In the genomic region with DNA sequence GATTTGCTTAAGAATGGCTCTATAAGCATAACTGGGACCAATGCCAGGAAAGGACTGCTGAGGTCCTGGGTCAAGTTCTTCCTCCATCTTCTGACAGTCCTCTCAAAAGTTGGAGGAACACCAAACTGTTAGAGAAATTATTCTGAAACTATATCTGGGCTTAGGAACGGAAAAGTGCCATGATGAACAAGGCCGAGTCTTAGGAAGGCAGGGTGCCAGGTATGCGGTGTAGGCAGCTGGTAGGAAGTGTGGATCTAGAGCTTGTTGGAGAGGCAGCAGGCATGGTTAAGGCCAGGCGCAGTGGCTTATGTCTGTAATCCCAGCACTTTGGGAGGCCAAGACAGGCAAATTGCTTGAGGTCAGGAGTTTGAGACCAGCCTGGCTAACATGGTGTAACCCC, we compare ENCODE assay signal across 17 cellular contexts. TPM values are rescaled to one million over a fixed set of nuclear protein-coding genes. Genes with fewer than 3 reads are reported as not detected.
A peak's percentile ranks its signal among the peaks of the same experiment; 100 is the strongest.
DNase-seq lines count a peak whose midpoint lies in the region; ATAC-seq and TF ChIP-seq lines count a peak whose summit lies in the region.
"Had no signal": no experiment of that assay in that cellular context is flagged by ENCODE, and none has a peak within 500 bp of the region (broad histone marks: within the 10 kb centered on the region; RNA-seq: fewer than 3 reads in every experiment).

No MANE protein-coding gene starts in this region.

- TF ChIP-seq CTCF in left ventricle myocardium inferior (IDR thresholded peaks at IDR 0.05; ENCODE audit: borderline replicate concordance) = no peak
- no peak for TF ChIP-seq CTCF in lower lobe of right lung (IDR thresholded peaks at IDR 0.05)
- TF ChIP-seq CTCF in SK-N-SH (IDR thresholded peaks at IDR 0.05) = no peak

- no peak for DNase-seq in left ventricle myocardium inferior
- no peak for DNase-seq in Right ventricle myocardium superior
- no peak for DNase-seq in activated T-helper 2 cell treated with anti-CD3 and anti-CD28 coated beads, Interferon-gamma antibody, Interleukin-2, Interleukin-4, amounts not matched to agents 10 μg/mL and 5 μg/mL and 100 μg/mL, durations not matched to agents 14 hours and 24 hours and 36 hours (ENCODE audit: low spot score)
- DNase-seq in lower lobe of right lung = no peak
- no peak for DNase-seq in SK-N-SH
- no peak for DNase-seq in NCI-H1694 (lab: John Stamatoyannopoulos, UW)
- DNase-seq in DMS79 (lab: John Stamatoyannopoulos, UW) = no peak
- DNase-seq: activated CD4-positive, CD25-positive, alpha-beta regulatory T cell; activated T-cell treated with anti-CD3 and anti-CD28 coated beads, Interleukin-2, amount 50 U/mL, for 48 hours; body of pancreas; effector CD8-positive, alpha-beta T cell; HCEC 1CT; NCI-H1105 treated with DMSO at 0.1 percent for 48 hours had no signal

- no peak overlapping the region for H3K9ac ChIP-seq in SK-N-SH

- H3K4me2 ChIP-seq in SK-N-SH = no peak overlapping the region
- H3K4me2 ChIP-seq: smooth muscle cell had no signal

- H3K4me3 ChIP-seq in left ventricle myocardium inferior (peak overlapping the region; percentile 44), lower lobe of right lung (no peak overlapping the region), SK-N-SH (ENCODE audit: low read depth in 2 of 2, low read length in 1 of 2) (no peak overlapping the region)
- H3K4me3 ChIP-seq: body of pancreas, K562, smooth muscle cell had no signal

- intact Hi-C loops in left ventricle myocardium inferior (cut with micrococcal nuclease) (no loop called here), Right ventricle myocardium superior (cut with DNase I) (no loop called here), lower lobe of right lung (cut with DNase I) (no loop called here)
- intact Hi-C loops in activated T-helper 2 cell treated with anti-CD3 and anti-CD28 coated beads, Interferon-gamma antibody, Interleukin-2, Interleukin-4, amounts not matched to agents 10 μg/mL and 5 μg/mL and 100 μg/mL, durations not matched to agents 14 hours and 24 hours and 36 hours (cut with micrococcal nuclease) = no loop called here

- H4K20me1 ChIP-seq in SK-N-SH (ENCODE audit: insufficient read depth) = 0 out of 2 replicates have a peak, but pooled peaks cover 3% of the 10 kb centered on the region

- WGBS in SK-N-SH (ENCODE audit: low lambda C conversion rate) = 100% methylated on average over 4 of the region's 4 CpGs

- H3K9me3 ChIP-seq in left ventricle myocardium inferior (replicated peaks) = peaks cover 5% of the 10 kb centered on the region
- H3K9me3 ChIP-seq in lower lobe of right lung = no peaks in the 10 kb centered on the region
- no peaks in the 10 kb centered on the region for H3K9me3 ChIP-seq in SK-N-SH
- H3K9me3 ChIP-seq: body of pancreas had no signal

- TF ChIP-seq RAD21 in SK-N-SH (IDR thresholded peaks at IDR 0.05; ENCODE audit: low read length) = no peak

- H3K27me3 ChIP-seq in left ventricle myocardium inferior (ENCODE audit: low read depth) (no peaks in the 10 kb centered on the region), lower lobe of right lung (ENCODE audit: low read depth) (no peaks in the 10 kb centered on the region), SK-N-SH (ENCODE audit: insufficient read depth) (no peaks in the 10 kb centered on the region)
- H3K27me3 ChIP-seq: body of pancreas had no signal

- peaks cover 76% of the 10 kb centered on the region for H3K4me1 Mint-ChIP-seq in activated T-helper 2 cell treated with anti-CD3 and anti-CD28 coated beads, Interferon-gamma antibody, Interleukin-2, Interleukin-4, amounts not matched to agents 10 μg/mL and 5 μg/mL and 100 μg/mL, durations not matched to agents 14 hours and 24 hours and 36 hours (ENCODE audit: low read depth)

- no peaks in the 10 kb centered on the region for H3K36me3 ChIP-seq in left ventricle myocardium inferior
- no peaks in the 10 kb centered on the region for H3K36me3 ChIP-seq in lower lobe of right lung
- H3K36me3 ChIP-seq in SK-N-SH (replicated peaks in 1 of 2; ENCODE audit: control insufficient read depth in 1 of 2, insufficient read depth in 2 of 2, low read length in 1 of 2) = no peaks in the 10 kb centered on the region

- no peak for TF ChIP-seq EP300 in SK-N-SH (IDR thresholded peaks at IDR 0.05; ENCODE audit: borderline replicate concordance in 1 of 2, low read depth in 1 of 2, low read length in 1 of 2)

- H3K79me2 ChIP-seq in SK-N-SH (ENCODE audit: insufficient read depth) = peaks cover 38% of the 10 kb centered on the region

- H3K27ac Mint-ChIP-seq in activated T-helper 2 cell treated with anti-CD3 and anti-CD28 coated beads, Interferon-gamma antibody, Interleukin-2, Interleukin-4, amounts not matched to agents 10 μg/mL and 5 μg/mL and 100 μg/mL, durations not matched to agents 14 hours and 24 hours and 36 hours = peak overlapping the region; percentile 62

- H3K4me1 ChIP-seq in left ventricle myocardium inferior (peaks cover 65% of the 10 kb centered on the region), lower lobe of right lung (peaks cover 45% of the 10 kb centered on the region), SK-N-SH (ENCODE audit: control insufficient read depth in 1 of 2, insufficient read depth in 2 of 2, low read depth in 1 of 2, low read length in 1 of 2) (peaks cover 0 to 3% of the 10 kb centered on the region in 2 experiments; a peak in 1 of 4 replicates)

- peaks cover 13% of the 10 kb centered on the region for H3K9me3 Mint-ChIP-seq in activated T-helper 2 cell treated with anti-CD3 and anti-CD28 coated beads, Interferon-gamma antibody, Interleukin-2, Interleukin-4, amounts not matched to agents 10 μg/mL and 5 μg/mL and 100 μg/mL, durations not matched to agents 14 hours and 24 hours and 36 hours

- H3K27ac ChIP-seq in left ventricle myocardium inferior (replicated peaks) (peak overlapping the region; percentile 82), lower lobe of right lung (no peak overlapping the region), SK-N-SH (ENCODE audit: low read depth in 2 of 2, low read length in 1 of 2) (no peak overlapping the region)
- H3K27ac ChIP-seq: body of pancreas had no signal

- no peaks in the 10 kb centered on the region for H3K27me3 Mint-ChIP-seq in activated T-helper 2 cell treated with anti-CD3 and anti-CD28 coated beads, Interferon-gamma antibody, Interleukin-2, Interleukin-4, amounts not matched to agents 10 μg/mL and 5 μg/mL and 100 μg/mL, durations not matched to agents 14 hours and 24 hours and 36 hours (ENCODE audit: low read depth)
- H3K27me3 Mint-ChIP-seq: memory B cell had no signal

- H3K9me2 ChIP-seq in SK-N-SH = no peaks in the 10 kb centered on the region

- no peak overlapping the region for H2AFZ ChIP-seq in SK-N-SH (ENCODE audit: low read depth)

- H3F3A ChIP-seq in SK-N-SH (replicated peaks; ENCODE audit: insufficient read depth) = peaks cover 4% of the 10 kb centered on the region

- CTCF ChIA-PET in SK-N-SH (lab: Yijun Ruan, JAX) = interaction anchor here (0.9 to 2.3 kb wide), 3 partner anchors 49 to 408 kb away, joined by 3 to 8 read pairs (median 4); no protein-coding TSS in a partner anchor

- H3K36me3 Mint-ChIP-seq in activated T-helper 2 cell treated with anti-CD3 and anti-CD28 coated beads, Interferon-gamma antibody, Interleukin-2, Interleukin-4, amounts not matched to agents 10 μg/mL and 5 μg/mL and 100 μg/mL, durations not matched to agents 14 hours and 24 hours and 36 hours (ENCODE audit: low read depth) = peaks cover 39% of the 10 kb centered on the region

- H3K4me3 Mint-ChIP-seq in activated T-helper 2 cell treated with anti-CD3 and anti-CD28 coated beads, Interferon-gamma antibody, Interleukin-2, Interleukin-4, amounts not matched to agents 10 μg/mL and 5 μg/mL and 100 μg/mL, durations not matched to agents 14 hours and 24 hours and 36 hours (ENCODE audit: low read depth) = no peak overlapping the region
- H3K4me3 Mint-ChIP-seq: memory B cell had no signal

- TF ChIP-seq POLR2A in GM18505 (IDR thresholded peaks at IDR 0.05; ENCODE audit: borderline replicate concordance, extremely low read depth, insufficient read depth, insufficient read length) = no peak

- ATAC-seq in Right ventricle myocardium superior (ENCODE audit: poor library complexity) (no peak), lower lobe of right lung (peak; percentile 27 to 41), GM18505 (IDR thresholded peaks at IDR 0.05; ENCODE audit: unreplicated experiment) (no peak)
- ATAC-seq: body of pancreas had no signal

- POLR2A ChIA-PET in SK-N-SH (lab: Yijun Ruan, JAX) = no interaction called here

TF ChIP-seq in SK-N-SH, 30 proteins besides CTCF, POLR2A, EP300 and RAD21 (continues in another document):
- TF ChIP-seq, protein P1, sequence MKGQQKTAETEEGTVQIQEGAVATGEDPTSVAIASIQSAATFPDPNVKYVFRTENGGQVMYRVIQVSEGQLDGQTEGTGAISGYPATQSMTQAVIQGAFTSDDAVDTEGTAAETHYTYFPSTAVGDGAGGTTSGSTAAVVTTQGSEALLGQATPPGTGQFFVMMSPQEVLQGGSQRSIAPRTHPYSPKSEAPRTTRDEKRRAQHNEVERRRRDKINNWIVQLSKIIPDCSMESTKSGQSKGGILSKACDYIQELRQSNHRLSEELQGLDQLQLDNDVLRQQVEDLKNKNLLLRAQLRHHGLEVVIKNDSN (IDR thresholded peaks at IDR 0.05; ENCODE audit: borderline replicate concordance, low read depth) = no peak

RNA-seq across cellular contexts. Expression of gene GNPTAB, which starts 7.7 kb away (rescaled TPM):
- total RNA-seq in left ventricle myocardium inferior = 55.2 TPM
- 52.9 TPM for total RNA-seq in Right ventricle myocardium superior
- total RNA-seq in activated T-helper 2 cell treated with anti-CD3 and anti-CD28 coated beads, Interferon-gamma antibody, Interleukin-2, Interleukin-4, amounts not matched to agents 10 μg/mL and 5 μg/mL and 100 μg/mL, durations not matched to agents 14 hours and 24 hours and 36 hours = 93.6 and 100 TPM in 2 replicates
- total RNA-seq in lower lobe of right lung = 59.2 TPM
- polyA plus RNA-seq in SK-N-SH (2012; rRNA removed) = 18.8 and 25.1 TPM in 2 replicates
- 28.2 and 31.7 TPM in 2 replicates for polyA plus RNA-seq in SK-N-SH (2012; cell fraction: cytosol; rRNA removed)
- 12.1 and 21.7 TPM in 2 replicates for polyA plus RNA-seq in SK-N-SH (2012; cell fraction: nucleus; rRNA removed)

RNA-seq across cellular contexts. Expression of gene DRAM1, which starts 54.3 kb away (rescaled TPM):
- total RNA-seq in left ventricle myocardium inferior (5.3 TPM), Right ventricle myocardium superior (5.0 TPM), lower lobe of right lung (148 TPM)
- 3.0 and 3.4 TPM in 2 replicates for total RNA-seq in activated T-helper 2 cell treated with anti-CD3 and anti-CD28 coated beads, Interferon-gamma antibody, Interleukin-2, Interleukin-4, amounts not matched to agents 10 μg/mL and 5 μg/mL and 100 μg/mL, durations not matched to agents 14 hours and 24 hours and 36 hours
- 37.4 and 61.1 TPM in 2 replicates for polyA plus RNA-seq in SK-N-SH (2012; rRNA removed)
- polyA plus RNA-seq in SK-N-SH (2012; cell fraction: cytosol; rRNA removed) = 63.1 and 64.3 TPM in 2 replicates
- polyA plus RNA-seq in SK-N-SH (2012; cell fraction: nucleus; rRNA removed) = 23.4 and 39.3 TPM in 2 replicates

Comparison
In these comparisons a context has a peak if more than half of its experiments do, and no peak if none do; other contexts are left out.
1. ATAC-seq: peak in lower lobe of right lung (2 of 2); none in Right ventricle myocardium superior (single experiment) and GM18505 (single experiment).
2. RNA of gene DRAM1, which starts 54.3 kb away (total RNA-seq): 148 TPM in lower lobe of right lung (single experiment); 5.3 TPM in left ventricle myocardium inferior (single experiment), 5.0 TPM in Right ventricle myocardium superior (single experiment) and 3.0 to 3.4 TPM in activated T-helper 2 cell treated with anti-CD3 and anti-CD28 coated beads, Interferon-gamma antibody, Interleukin-2, Interleukin-4, amounts not matched to agents 10 μg/mL and 5 μg/mL and 100 μg/mL, durations not matched to agents 14 hours and 24 hours and 36 hours; every median in the first group is over 10 times any median in the second.